8 cellular contexts compared by ENCODE assay signal in genomic region chr7:100632951-100633717, GRCh38. TPM values are rescaled to one million over a fixed set of nuclear protein-coding genes. Genes with fewer than 3 reads are reported as not detected.
DNase-seq lines count a peak whose midpoint lies in the region; ATAC-seq and FAIRE-seq lines count a peak whose summit lies in the region.

No MANE protein-coding gene starts in this region.

- peaks cover 31% of the 10 kb centered on the region for H3K4me1 Mint-ChIP-seq in activated naive CD8-positive, alpha-beta T cell treated with anti-CD3 and anti-CD28 coated beads, Interleukin-2, amount 10 ng/mL, durations not matched to agents 7 days and 5 days

- no peak overlapping the region for H3K27ac ChIP-seq in SK-N-MC

- peak; percentile 54 for ATAC-seq in HG03159 (IDR thresholded peaks at IDR 0.05; ENCODE audit: unreplicated experiment)
- peak; percentile 71 for ATAC-seq in activated naive CD8-positive, alpha-beta T cell treated with anti-CD3 and anti-CD28 coated beads, Interleukin-2, amount 10 ng/mL, durations not matched to agents 7 days and 5 days (ENCODE audit: low read depth)

- H3K36me3 Mint-ChIP-seq in activated naive CD8-positive, alpha-beta T cell treated with anti-CD3 and anti-CD28 coated beads, Interleukin-2, amount 10 ng/mL, durations not matched to agents 7 days and 5 days = peaks cover 7% of the 10 kb centered on the region

- no peak overlapping the region for H3K9ac ChIP-seq in SK-N-MC (ENCODE audit: insufficient read length)

- no peaks in the 10 kb centered on the region for H3K36me3 ChIP-seq in SK-N-MC (ENCODE audit: insufficient read depth, low read length)

- POLR2A ChIA-PET in activated naive CD8-positive, alpha-beta T cell treated with anti-CD3 and anti-CD28 coated beads, Interleukin-2, amount 10 ng/mL, durations not matched to agents 7 days and 5 days (lab: Charles Lee) = interaction anchor here (0.8 to 3.5 kb wide), 12 partner anchors 19 to 154 kb away, joined by 3 to 23 read pairs (median 8); partner anchors contain the start of genes FBXO24, GNB2, LRCH4 and MOSPD3

- H3K9me3 Mint-ChIP-seq in activated naive CD8-positive, alpha-beta T cell treated with anti-CD3 and anti-CD28 coated beads, Interleukin-2, amount 10 ng/mL, durations not matched to agents 7 days and 5 days = no peaks in the 10 kb centered on the region

- H3K4me3 ChIP-seq in SK-N-MC (peak overlapping the region; percentile 53), iPS-18c (ENCODE audit: insufficient read depth, low read depth, low read length) (peak overlapping the region; percentile 58)

- peaks cover 12% of the 10 kb centered on the region for H3K27me3 Mint-ChIP-seq in activated naive CD8-positive, alpha-beta T cell treated with anti-CD3 and anti-CD28 coated beads, Interleukin-2, amount 10 ng/mL, durations not matched to agents 7 days and 5 days

- peak overlapping the region; percentile 87 for H3K27ac Mint-ChIP-seq in activated naive CD8-positive, alpha-beta T cell treated with anti-CD3 and anti-CD28 coated beads, Interleukin-2, amount 10 ng/mL, durations not matched to agents 7 days and 5 days

- DNase-seq in GF-D8 (lab: John Stamatoyannopoulos, UW) (peak; percentile 60), SK-N-MC (ENCODE audit: low read depth, low spot score) (no peak), RCC 7860 (ENCODE audit: low spot score) (no peak), COLO829 (ENCODE audit: low spot score) (no peak)
- DNase-seq in activated naive CD8-positive, alpha-beta T cell treated with anti-CD3 and anti-CD28 coated beads, Interleukin-2, amount 10 ng/mL, durations not matched to agents 7 days and 5 days = peak; percentile 73
- DNase-seq in stimulated activated CD4-positive, alpha-beta T cell treated with anti-CD3 and anti-CD28 coated beads, Interleukin-15, amount 100 ng/mL, for 24 hours = peak; percentile 82

- FAIRE-seq in RCC 7860 (lab: Jason Lieb, UNC) = no peak

- H3K9me3 ChIP-seq in SK-N-MC (ENCODE audit: low read depth, low read length) (no peaks in the 10 kb centered on the region), iPS-18c (ENCODE audit: control insufficient read depth, insufficient read depth, low read length) (no peaks in the 10 kb centered on the region)

- H3K4me3 Mint-ChIP-seq in activated naive CD8-positive, alpha-beta T cell treated with anti-CD3 and anti-CD28 coated beads, Interleukin-2, amount 10 ng/mL, durations not matched to agents 7 days and 5 days = peak overlapping the region; percentile 87

RNA-seq across cellular contexts. Expression of gene TFR2, which starts 8.2 kb away (rescaled TPM):
- total RNA-seq in activated naive CD8-positive, alpha-beta T cell treated with anti-CD3 and anti-CD28 coated beads, Interleukin-2, amount 10 ng/mL, durations not matched to agents 7 days and 5 days = 10 to 100 TPM in 1 of 2 experiments, 1 to 10 TPM in 1; 9.1 to 11.0 TPM

RNA-seq across cellular contexts. Expression of gene MOSPD3, which starts 20.8 kb away (rescaled TPM):
- total RNA-seq in activated naive CD8-positive, alpha-beta T cell treated with anti-CD3 and anti-CD28 coated beads, Interleukin-2, amount 10 ng/mL, durations not matched to agents 7 days and 5 days = 10 to 100 TPM; 27.4 TPM

RNA-seq across cellular contexts. Expression of gene ACTL6B, which starts 23.1 kb away (rescaled TPM):
- not detected for total RNA-seq in activated naive CD8-positive, alpha-beta T cell treated with anti-CD3 and anti-CD28 coated beads, Interleukin-2, amount 10 ng/mL, durations not matched to agents 7 days and 5 days

RNA-seq across cellular contexts. Expression of gene PCOLCE, which starts 31.0 kb away (rescaled TPM):
- total RNA-seq in activated naive CD8-positive, alpha-beta T cell treated with anti-CD3 and anti-CD28 coated beads, Interleukin-2, amount 10 ng/mL, durations not matched to agents 7 days and 5 days = 10 to 100 TPM; 14.4 to 16.4 TPM

RNA-seq across cellular contexts. Expression of gene GNB2, which starts 40.4 kb away (rescaled TPM):
- total RNA-seq in activated naive CD8-positive, alpha-beta T cell treated with anti-CD3 and anti-CD28 coated beads, Interleukin-2, amount 10 ng/mL, durations not matched to agents 7 days and 5 days = 100 to 1,000 TPM; 203 to 216 TPM

Comparison
In these comparisons a context has a peak if more than half of its experiments do, and no peak if none do; other contexts are left out.
1. DNase-seq: peak in GF-D8 (single experiment), activated naive CD8-positive, alpha-beta T cell treated with anti-CD3 and anti-CD28 coated beads, Interleukin-2, amount 10 ng/mL, durations not matched to agents 7 days and 5 days (single experiment) and stimulated activated CD4-positive, alpha-beta T cell treated with anti-CD3 and anti-CD28 coated beads, Interleukin-15, amount 100 ng/mL, for 24 hours (single experiment); none in SK-N-MC (single experiment), RCC 7860 (single experiment) and COLO829 (single experiment).